ENCODE assay signal across 2 cellular contexts in the genomic region with DNA sequence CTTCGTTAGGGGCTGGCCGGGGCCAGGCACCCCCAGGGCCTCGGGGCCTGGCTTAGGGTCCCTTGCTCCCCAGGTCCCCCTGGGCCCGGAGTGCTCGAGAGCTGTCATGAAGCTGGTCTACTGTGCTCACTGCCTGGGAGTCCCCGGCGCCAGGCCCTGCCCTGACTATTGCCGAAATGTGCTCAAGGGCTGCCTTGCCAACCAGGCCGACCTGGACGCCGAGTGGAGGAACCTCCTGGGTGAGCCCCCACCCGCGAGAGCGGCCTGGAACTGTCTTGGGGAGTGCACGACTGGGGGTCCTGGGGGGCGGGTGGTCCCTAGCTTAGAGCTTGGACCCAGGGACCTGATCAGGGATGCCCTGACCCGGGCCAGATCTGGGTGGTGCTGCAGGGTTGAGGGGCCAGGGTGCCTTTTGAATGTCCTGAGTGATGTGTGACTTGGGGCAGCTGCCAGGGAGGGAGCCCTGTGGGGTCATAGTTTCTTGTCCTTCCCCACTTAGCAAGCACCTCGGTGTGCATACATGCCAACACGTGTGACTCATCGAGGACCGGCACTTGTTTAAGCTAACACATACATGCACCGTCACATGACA.
TF ChIP-seq lines count a peak whose summit lies in the region.

No MANE protein-coding gene starts in this region.

TF ChIP-seq in HepG2, 621 proteins besides CTCF, POLR2A, EP300 and RAD21:
- peak; percentile 65 for TF ChIP-seq AGO2 (optimal IDR thresholded peaks at IDR 0.05; ENCODE audit: low read depth, low read length)
- no peak for TF ChIP-seq ZNF577 (CRISPR knock-in tag; IDR thresholded peaks at IDR 0.05; ENCODE audit: borderline replicate concordance, low read depth)
TF ChIP-seq in HepG2: peak in this region for 1.

TF ChIP-seq in SK-N-SH, 30 proteins besides CTCF, POLR2A, EP300 and RAD21:
- no peak for TF ChIP-seq YY1 (IDR thresholded peaks at IDR 0.05; ENCODE audit: low read depth)
- no peak for TF ChIP-seq RCOR1 (IDR thresholded peaks at IDR 0.05; ENCODE audit: low read length)
- TF ChIP-seq RFX5 (IDR thresholded peaks at IDR 0.05; ENCODE audit: low read length) = no peak
- TF ChIP-seq, protein P1, sequence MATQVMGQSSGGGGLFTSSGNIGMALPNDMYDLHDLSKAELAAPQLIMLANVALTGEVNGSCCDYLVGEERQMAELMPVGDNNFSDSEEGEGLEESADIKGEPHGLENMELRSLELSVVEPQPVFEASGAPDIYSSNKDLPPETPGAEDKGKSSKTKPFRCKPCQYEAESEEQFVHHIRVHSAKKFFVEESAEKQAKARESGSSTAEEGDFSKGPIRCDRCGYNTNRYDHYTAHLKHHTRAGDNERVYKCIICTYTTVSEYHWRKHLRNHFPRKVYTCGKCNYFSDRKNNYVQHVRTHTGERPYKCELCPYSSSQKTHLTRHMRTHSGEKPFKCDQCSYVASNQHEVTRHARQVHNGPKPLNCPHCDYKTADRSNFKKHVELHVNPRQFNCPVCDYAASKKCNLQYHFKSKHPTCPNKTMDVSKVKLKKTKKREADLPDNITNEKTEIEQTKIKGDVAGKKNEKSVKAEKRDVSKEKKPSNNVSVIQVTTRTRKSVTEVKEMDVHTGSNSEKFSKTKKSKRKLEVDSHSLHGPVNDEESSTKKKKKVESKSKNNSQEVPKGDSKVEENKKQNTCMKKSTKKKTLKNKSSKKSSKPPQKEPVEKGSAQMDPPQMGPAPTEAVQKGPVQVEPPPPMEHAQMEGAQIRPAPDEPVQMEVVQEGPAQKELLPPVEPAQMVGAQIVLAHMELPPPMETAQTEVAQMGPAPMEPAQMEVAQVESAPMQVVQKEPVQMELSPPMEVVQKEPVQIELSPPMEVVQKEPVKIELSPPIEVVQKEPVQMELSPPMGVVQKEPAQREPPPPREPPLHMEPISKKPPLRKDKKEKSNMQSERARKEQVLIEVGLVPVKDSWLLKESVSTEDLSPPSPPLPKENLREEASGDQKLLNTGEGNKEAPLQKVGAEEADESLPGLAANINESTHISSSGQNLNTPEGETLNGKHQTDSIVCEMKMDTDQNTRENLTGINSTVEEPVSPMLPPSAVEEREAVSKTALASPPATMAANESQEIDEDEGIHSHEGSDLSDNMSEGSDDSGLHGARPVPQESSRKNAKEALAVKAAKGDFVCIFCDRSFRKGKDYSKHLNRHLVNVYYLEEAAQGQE (IDR thresholded peaks at IDR 0.05; ENCODE audit: low read depth, low read length) = no peak
- TF ChIP-seq CHD2 (IDR thresholded peaks at IDR 0.05; ENCODE audit: low read length, partially characterized antibody) = no peak
- TF ChIP-seq POLR2AphosphoS5 (IDR thresholded peaks at IDR 0.05; ENCODE audit: low read depth, low read length) = no peak
- TF ChIP-seq, protein P2, sequence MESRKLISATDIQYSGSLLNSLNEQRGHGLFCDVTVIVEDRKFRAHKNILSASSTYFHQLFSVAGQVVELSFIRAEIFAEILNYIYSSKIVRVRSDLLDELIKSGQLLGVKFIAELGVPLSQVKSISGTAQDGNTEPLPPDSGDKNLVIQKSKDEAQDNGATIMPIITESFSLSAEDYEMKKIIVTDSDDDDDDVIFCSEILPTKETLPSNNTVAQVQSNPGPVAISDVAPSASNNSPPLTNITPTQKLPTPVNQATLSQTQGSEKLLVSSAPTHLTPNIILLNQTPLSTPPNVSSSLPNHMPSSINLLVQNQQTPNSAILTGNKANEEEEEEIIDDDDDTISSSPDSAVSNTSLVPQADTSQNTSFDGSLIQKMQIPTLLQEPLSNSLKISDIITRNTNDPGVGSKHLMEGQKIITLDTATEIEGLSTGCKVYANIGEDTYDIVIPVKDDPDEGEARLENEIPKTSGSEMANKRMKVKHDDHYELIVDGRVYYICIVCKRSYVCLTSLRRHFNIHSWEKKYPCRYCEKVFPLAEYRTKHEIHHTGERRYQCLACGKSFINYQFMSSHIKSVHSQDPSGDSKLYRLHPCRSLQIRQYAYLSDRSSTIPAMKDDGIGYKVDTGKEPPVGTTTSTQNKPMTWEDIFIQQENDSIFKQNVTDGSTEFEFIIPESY (IDR thresholded peaks at IDR 0.05; ENCODE audit: borderline replicate concordance, low read depth) = no peak
- TF ChIP-seq ELF1 (IDR thresholded peaks at IDR 0.05) = no peak
- no peak for TF ChIP-seq SMC3 (IDR thresholded peaks at IDR 0.05; ENCODE audit: low read depth, low read length)
- no peak for TF ChIP-seq NRF1 (IDR thresholded peaks at IDR 0.05; ENCODE audit: low read depth, low read length)
- TF ChIP-seq IRF3 (IDR thresholded peaks at IDR 0.05; ENCODE audit: low read depth, low read length) = no peak
- no peak for TF ChIP-seq RXRA (IDR thresholded peaks at IDR 0.05; ENCODE audit: borderline replicate concordance, low read depth)
- no peak for TF ChIP-seq TCF12 (IDR thresholded peaks at IDR 0.05)
- TF ChIP-seq TAF1 (IDR thresholded peaks at IDR 0.05; ENCODE audit: borderline replicate concordance, low read depth, low read length) = no peak
- no peak for TF ChIP-seq NFIC (IDR thresholded peaks at IDR 0.05; ENCODE audit: borderline replicate concordance)
- TF ChIP-seq TEAD4 (IDR thresholded peaks at IDR 0.05; ENCODE audit: borderline replicate concordance, insufficient read depth) = no peak
- TF ChIP-seq FOXM1 (IDR thresholded peaks at IDR 0.05; ENCODE audit: low read depth) = no peak
- TF ChIP-seq MXI1 (IDR thresholded peaks at IDR 0.05; ENCODE audit: low read depth, low read length) = no peak
- no peak for TF ChIP-seq JUND (IDR thresholded peaks at IDR 0.05)
- no peak for TF ChIP-seq MEF2A (IDR thresholded peaks at IDR 0.05; ENCODE audit: borderline replicate concordance, low read depth)
